ENCODE assay signal across 8 cellular contexts in the genomic region with DNA sequence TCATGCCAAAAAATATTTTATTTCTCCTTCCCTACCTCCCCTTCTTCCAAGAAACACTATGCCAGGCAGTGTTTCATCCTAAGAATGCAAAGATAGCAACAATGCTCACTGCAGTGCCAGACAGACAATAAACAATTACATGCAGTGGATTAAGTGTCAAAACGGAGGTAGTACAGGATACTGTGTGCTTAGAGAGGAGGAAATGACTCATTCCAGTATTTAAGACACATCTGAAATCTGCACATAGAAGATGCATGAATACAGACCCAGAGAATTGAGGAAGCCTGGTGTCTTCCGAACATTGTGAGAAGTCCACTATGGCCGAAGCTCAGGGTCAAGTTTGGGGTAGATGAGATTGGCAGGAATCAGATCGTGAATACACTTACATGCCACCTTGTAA.
DNase-seq lines count a peak whose midpoint lies in the region; ATAC-seq and TF ChIP-seq lines count a peak whose summit lies in the region.

No MANE protein-coding gene starts in this region.

- H3K4me1 ChIP-seq in mesodermal cell (ENCODE audit: control insufficient read depth, insufficient read depth, low read length, poor library complexity, severe bottlenecking) (peaks cover 30% of the 10 kb centered on the region), vagina (peaks cover 26% of the 10 kb centered on the region)

- no peak for TF ChIP-seq POLR2A in vagina (IDR thresholded peaks at IDR 0.05)

- TF ChIP-seq CTCF in GM10266 (IDR thresholded peaks at IDR 0.05; ENCODE audit: control insufficient read depth, insufficient read depth, low read depth, missing control alignments) (no peak), vagina (IDR thresholded peaks at IDR 0.05) (no peak)

- peak; percentile 22 for DNase-seq in GM10266 (ENCODE audit: extremely low spot score)
- peak; percentile 16 for DNase-seq in activated T-helper 1 cell treated with anti-CD3 and anti-CD28 coated beads, Interleukin-12 subunit alpha, Interleukin-12 subunit beta, Interleukin-2, Interleukin-4 antibody, amounts not matched to agents 30 ng/mL and 10 ng/mL and 1 ng/mL, durations not matched to agents 14 hours and 24 hours and 36 hours (ENCODE audit: low spot score)
- no peak for DNase-seq in vagina (ENCODE audit: extremely low spot score in 2 of 2)
- DNase-seq in HEK293T (ENCODE audit: extremely low spot score): no peak
- DNase-seq in activated CD8-positive, alpha-beta memory T cell treated with anti-CD3 and anti-CD28 coated beads for 24 hours: no peak

- H3K27me3 Mint-ChIP-seq in activated T-helper 1 cell treated with anti-CD3 and anti-CD28 coated beads, Interleukin-12 subunit alpha, Interleukin-12 subunit beta, Interleukin-2, Interleukin-4 antibody, amounts not matched to agents 30 ng/mL and 10 ng/mL and 1 ng/mL, durations not matched to agents 14 hours and 24 hours and 36 hours (ENCODE audit: insufficient read depth): no peaks in the 10 kb centered on the region

- H3K27me3 ChIP-seq in vagina: no peaks in the 10 kb centered on the region

- H3K4me3 ChIP-seq in mesodermal cell (ENCODE audit: extremely low read depth, insufficient read depth, low read length, poor library complexity, severe bottlenecking) (no peak overlapping the region), vagina (no peak overlapping the region)

- H3K4me3 Mint-ChIP-seq in activated T-helper 1 cell treated with anti-CD3 and anti-CD28 coated beads, Interleukin-12 subunit alpha, Interleukin-12 subunit beta, Interleukin-2, Interleukin-4 antibody, amounts not matched to agents 30 ng/mL and 10 ng/mL and 1 ng/mL, durations not matched to agents 14 hours and 24 hours and 36 hours: peak overlapping the region; percentile 43

- 75 to 82% methylated on average over 3 to 4 of the region's 4 CpGs for WGBS in mesodermal cell (ENCODE audit: insufficient coverage in 2 of 2), 2 experiments

- H3K36me3 ChIP-seq in mesodermal cell (ENCODE audit: control insufficient read depth, insufficient read depth, low read length) (no peaks in the 10 kb centered on the region), vagina (no peaks in the 10 kb centered on the region)

- H3K36me3 Mint-ChIP-seq in activated T-helper 1 cell treated with anti-CD3 and anti-CD28 coated beads, Interleukin-12 subunit alpha, Interleukin-12 subunit beta, Interleukin-2, Interleukin-4 antibody, amounts not matched to agents 30 ng/mL and 10 ng/mL and 1 ng/mL, durations not matched to agents 14 hours and 24 hours and 36 hours (ENCODE audit: low read depth): peaks cover 15% of the 10 kb centered on the region

- H3K27ac ChIP-seq in mesodermal cell (ENCODE audit: low read depth, low read length, severe bottlenecking): peak overlapping the region; percentile 3
- no peak overlapping the region for H3K27ac ChIP-seq in vagina

- H3K9me3 ChIP-seq in mesodermal cell (ENCODE audit: control insufficient read depth, low read length) (no peaks in the 10 kb centered on the region), vagina (no peaks in the 10 kb centered on the region)

- intact Hi-C loops in activated T-helper 1 cell treated with anti-CD3 and anti-CD28 coated beads, Interleukin-12 subunit alpha, Interleukin-12 subunit beta, Interleukin-2, Interleukin-4 antibody, amounts not matched to agents 30 ng/mL and 10 ng/mL and 1 ng/mL, durations not matched to agents 14 hours and 24 hours and 36 hours (cut with micrococcal nuclease): loop anchor here (1.0 to 10.0 kb wide), 16 partner anchors 30 to 1481 kb away; a partner anchor contains a TSS
- intact Hi-C loops in vagina (cut with DNase I): no loop called here

- H3K4me1 Mint-ChIP-seq in activated T-helper 1 cell treated with anti-CD3 and anti-CD28 coated beads, Interleukin-12 subunit alpha, Interleukin-12 subunit beta, Interleukin-2, Interleukin-4 antibody, amounts not matched to agents 30 ng/mL and 10 ng/mL and 1 ng/mL, durations not matched to agents 14 hours and 24 hours and 36 hours (ENCODE audit: low read depth): peaks cover 62% of the 10 kb centered on the region

- CTCF ChIA-PET in HEK293T (lab: Yijun Ruan, JAX): no interaction called here

- POLR2A ChIA-PET in HEK293T (lab: Yijun Ruan, JAX): no interaction called here

- ATAC-seq in GM21515 (IDR thresholded peaks at IDR 0.05; ENCODE audit: unreplicated experiment) (peak; percentile 52), HG03575 (IDR thresholded peaks at IDR 0.05; ENCODE audit: extremely low read depth, insufficient number of reproducible peaks, low FRiP score, unreplicated experiment) (peak; percentile 43)

- H3K9me3 Mint-ChIP-seq in activated T-helper 1 cell treated with anti-CD3 and anti-CD28 coated beads, Interleukin-12 subunit alpha, Interleukin-12 subunit beta, Interleukin-2, Interleukin-4 antibody, amounts not matched to agents 30 ng/mL and 10 ng/mL and 1 ng/mL, durations not matched to agents 14 hours and 24 hours and 36 hours: peaks cover 5% of the 10 kb centered on the region

- H3K27ac Mint-ChIP-seq in activated T-helper 1 cell treated with anti-CD3 and anti-CD28 coated beads, Interleukin-12 subunit alpha, Interleukin-12 subunit beta, Interleukin-2, Interleukin-4 antibody, amounts not matched to agents 30 ng/mL and 10 ng/mL and 1 ng/mL, durations not matched to agents 14 hours and 24 hours and 36 hours: peak overlapping the region; percentile 67

TF ChIP-seq in HEK293T, 16 proteins besides CTCF, POLR2A, EP300 and RAD21:
- TF ChIP-seq ELF4 (IDR thresholded peaks at IDR 0.05): no peak
- TF ChIP-seq BHLHE40 (IDR thresholded peaks at IDR 0.05; ENCODE audit: borderline replicate concordance): no peak
- TF ChIP-seq NFRKB (IDR thresholded peaks at IDR 0.05): no peak
- no peak for TF ChIP-seq FOXA1 (IDR thresholded peaks at IDR 0.05)
- TF ChIP-seq HDGF (IDR thresholded peaks at IDR 0.05; ENCODE audit: borderline replicate concordance): no peak

Comparison
In these comparisons a context has a peak if more than half of its experiments do, and no peak if none do; other contexts are left out.
1. DNase-seq: peak in GM10266 (single experiment) and activated T-helper 1 cell treated with anti-CD3 and anti-CD28 coated beads, Interleukin-12 subunit alpha, Interleukin-12 subunit beta, Interleukin-2, Interleukin-4 antibody, amounts not matched to agents 30 ng/mL and 10 ng/mL and 1 ng/mL, durations not matched to agents 14 hours and 24 hours and 36 hours (single experiment); none in vagina (0 of 2), HEK293T (single experiment) and activated CD8-positive, alpha-beta memory T cell treated with anti-CD3 and anti-CD28 coated beads for 24 hours (single experiment).